1 cellular context compared by ENCODE assay signal in the genomic region with DNA sequence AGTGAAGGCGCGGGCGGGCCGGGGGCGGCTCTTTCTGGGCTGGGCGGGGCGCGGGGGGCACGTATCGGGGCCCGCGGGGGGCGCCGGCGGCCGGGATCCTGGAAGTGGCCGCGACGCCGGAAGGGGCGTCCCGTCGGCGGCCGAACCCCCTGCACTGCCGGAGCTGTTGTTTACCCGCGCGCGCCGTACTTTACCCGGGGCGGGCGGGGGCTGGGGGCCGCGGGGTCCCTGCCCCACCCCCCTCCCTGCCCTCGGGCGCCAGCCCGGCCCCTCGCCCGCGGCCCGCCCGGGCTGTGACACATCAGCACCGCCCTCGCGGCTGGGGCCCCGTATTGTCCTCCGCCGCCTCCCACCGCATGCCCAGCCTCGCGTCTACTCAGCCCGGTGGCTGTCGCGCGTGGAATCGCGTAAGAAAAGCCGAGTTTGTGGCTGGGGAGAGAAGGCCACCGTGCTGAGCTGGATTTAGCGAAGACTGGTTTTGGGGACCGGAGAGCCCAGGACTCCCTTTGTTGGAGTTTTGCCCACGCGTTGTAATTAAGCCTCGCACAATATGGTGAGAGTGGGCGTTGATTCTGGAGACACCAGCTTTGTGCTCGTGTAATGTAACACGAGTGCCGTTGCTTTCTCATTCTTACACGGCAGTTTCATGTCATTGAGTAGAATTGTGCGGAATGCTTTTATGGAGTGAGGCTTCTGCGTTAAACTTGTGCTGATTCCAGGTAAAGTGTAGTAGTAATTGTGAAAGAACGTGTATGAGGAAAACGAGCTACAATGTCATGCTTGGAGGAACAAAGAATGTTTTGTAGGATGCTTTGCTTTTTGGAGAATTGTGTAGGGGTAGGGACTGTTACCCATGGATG.
TF ChIP-seq lines count a peak whose summit lies in the region.

No MANE protein-coding gene starts in this region.

TF ChIP-seq in HepG2, 621 proteins besides CTCF, POLR2A, EP300 and RAD21 (continued from another document and continues in another):
- TF ChIP-seq, protein P1, sequence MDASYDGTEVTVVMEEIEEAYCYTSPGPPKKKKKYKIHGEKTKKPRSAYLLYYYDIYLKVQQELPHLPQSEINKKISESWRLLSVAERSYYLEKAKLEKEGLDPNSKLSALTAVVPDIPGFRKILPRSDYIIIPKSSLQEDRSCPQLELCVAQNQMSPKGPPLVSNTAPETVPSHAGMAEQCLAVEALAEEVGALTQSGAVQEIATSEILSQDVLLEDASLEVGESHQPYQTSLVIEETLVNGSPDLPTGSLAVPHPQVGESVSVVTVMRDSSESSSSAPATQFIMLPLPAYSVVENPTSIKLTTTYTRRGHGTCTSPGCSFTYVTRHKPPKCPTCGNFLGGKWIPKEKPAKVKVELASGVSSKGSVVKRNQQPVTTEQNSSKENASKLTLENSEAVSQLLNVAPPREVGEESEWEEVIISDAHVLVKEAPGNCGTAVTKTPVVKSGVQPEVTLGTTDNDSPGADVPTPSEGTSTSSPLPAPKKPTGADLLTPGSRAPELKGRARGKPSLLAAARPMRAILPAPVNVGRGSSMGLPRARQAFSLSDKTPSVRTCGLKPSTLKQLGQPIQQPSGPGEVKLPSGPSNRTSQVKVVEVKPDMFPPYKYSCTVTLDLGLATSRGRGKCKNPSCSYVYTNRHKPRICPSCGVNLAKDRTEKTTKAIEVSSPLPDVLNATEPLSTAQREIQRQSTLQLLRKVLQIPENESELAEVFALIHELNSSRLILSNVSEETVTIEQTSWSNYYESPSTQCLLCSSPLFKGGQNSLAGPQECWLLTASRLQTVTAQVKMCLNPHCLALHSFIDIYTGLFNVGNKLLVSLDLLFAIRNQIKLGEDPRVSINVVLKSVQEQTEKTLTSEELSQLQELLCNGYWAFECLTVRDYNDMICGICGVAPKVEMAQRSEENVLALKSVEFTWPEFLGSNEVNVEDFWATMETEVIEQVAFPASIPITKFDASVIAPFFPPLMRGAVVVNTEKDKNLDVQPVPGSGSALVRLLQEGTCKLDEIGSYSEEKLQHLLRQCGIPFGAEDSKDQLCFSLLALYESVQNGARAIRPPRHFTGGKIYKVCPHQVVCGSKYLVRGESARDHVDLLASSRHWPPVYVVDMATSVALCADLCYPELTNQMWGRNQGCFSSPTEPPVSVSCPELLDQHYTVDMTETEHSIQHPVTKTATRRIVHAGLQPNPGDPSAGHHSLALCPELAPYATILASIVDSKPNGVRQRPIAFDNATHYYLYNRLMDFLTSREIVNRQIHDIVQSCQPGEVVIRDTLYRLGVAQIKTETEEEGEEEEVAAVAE (CRISPR knock-in tag; IDR thresholded peaks at IDR 0.05; ENCODE audit: borderline replicate concordance): no peak
- no peak for TF ChIP-seq ZFP90 (CRISPR knock-in tag; IDR thresholded peaks at IDR 0.05; ENCODE audit: borderline replicate concordance)
- TF ChIP-seq NFE2L1 (CRISPR knock-in tag; IDR thresholded peaks at IDR 0.05; ENCODE audit: borderline replicate concordance): no peak
- TF ChIP-seq, protein P2, sequence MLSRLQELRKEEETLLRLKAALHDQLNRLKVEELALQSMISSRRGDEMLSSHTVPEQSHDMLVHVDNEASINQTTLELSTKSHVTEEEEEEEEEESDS (CRISPR knock-in tag; IDR thresholded peaks at IDR 0.05; ENCODE audit: borderline replicate concordance): 0 out of 2 replicates have a peak, but pooled peaks have one; percentile 34
- no peak for TF ChIP-seq NFKBIZ (CRISPR knock-in tag; IDR thresholded peaks at IDR 0.05)
- TF ChIP-seq ZFX (CRISPR knock-in tag; IDR thresholded peaks at IDR 0.05; ENCODE audit: low read depth): peak; percentile 44; the same call in 1 of the 2 replicates
- TF ChIP-seq, protein P3, sequence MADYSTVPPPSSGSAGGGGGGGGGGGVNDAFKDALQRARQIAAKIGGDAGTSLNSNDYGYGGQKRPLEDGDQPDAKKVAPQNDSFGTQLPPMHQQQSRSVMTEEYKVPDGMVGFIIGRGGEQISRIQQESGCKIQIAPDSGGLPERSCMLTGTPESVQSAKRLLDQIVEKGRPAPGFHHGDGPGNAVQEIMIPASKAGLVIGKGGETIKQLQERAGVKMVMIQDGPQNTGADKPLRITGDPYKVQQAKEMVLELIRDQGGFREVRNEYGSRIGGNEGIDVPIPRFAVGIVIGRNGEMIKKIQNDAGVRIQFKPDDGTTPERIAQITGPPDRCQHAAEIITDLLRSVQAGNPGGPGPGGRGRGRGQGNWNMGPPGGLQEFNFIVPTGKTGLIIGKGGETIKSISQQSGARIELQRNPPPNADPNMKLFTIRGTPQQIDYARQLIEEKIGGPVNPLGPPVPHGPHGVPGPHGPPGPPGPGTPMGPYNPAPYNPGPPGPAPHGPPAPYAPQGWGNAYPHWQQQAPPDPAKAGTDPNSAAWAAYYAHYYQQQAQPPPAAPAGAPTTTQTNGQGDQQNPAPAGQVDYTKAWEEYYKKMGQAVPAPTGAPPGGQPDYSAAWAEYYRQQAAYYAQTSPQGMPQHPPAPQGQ (CRISPR knock-in tag; IDR thresholded peaks at IDR 0.05; ENCODE audit: borderline replicate concordance): no peak; the same call in 1 of the 2 replicates
- no peak for TF ChIP-seq ZNF660 (CRISPR knock-in tag; IDR thresholded peaks at IDR 0.05; ENCODE audit: borderline replicate concordance, low read depth)
- TF ChIP-seq, protein P4, sequence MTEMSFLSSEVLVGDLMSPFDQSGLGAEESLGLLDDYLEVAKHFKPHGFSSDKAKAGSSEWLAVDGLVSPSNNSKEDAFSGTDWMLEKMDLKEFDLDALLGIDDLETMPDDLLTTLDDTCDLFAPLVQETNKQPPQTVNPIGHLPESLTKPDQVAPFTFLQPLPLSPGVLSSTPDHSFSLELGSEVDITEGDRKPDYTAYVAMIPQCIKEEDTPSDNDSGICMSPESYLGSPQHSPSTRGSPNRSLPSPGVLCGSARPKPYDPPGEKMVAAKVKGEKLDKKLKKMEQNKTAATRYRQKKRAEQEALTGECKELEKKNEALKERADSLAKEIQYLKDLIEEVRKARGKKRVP (CRISPR knock-in tag; IDR thresholded peaks at IDR 0.05): peak in 1 of 2 experiments; percentile 47; a peak in 1 of 4 replicates
- no peak; the same call in 1 of the 2 replicates for TF ChIP-seq ATF7-NPFF (CRISPR knock-in tag; IDR thresholded peaks at IDR 0.05; ENCODE audit: low read depth)
- TF ChIP-seq, protein P5, sequence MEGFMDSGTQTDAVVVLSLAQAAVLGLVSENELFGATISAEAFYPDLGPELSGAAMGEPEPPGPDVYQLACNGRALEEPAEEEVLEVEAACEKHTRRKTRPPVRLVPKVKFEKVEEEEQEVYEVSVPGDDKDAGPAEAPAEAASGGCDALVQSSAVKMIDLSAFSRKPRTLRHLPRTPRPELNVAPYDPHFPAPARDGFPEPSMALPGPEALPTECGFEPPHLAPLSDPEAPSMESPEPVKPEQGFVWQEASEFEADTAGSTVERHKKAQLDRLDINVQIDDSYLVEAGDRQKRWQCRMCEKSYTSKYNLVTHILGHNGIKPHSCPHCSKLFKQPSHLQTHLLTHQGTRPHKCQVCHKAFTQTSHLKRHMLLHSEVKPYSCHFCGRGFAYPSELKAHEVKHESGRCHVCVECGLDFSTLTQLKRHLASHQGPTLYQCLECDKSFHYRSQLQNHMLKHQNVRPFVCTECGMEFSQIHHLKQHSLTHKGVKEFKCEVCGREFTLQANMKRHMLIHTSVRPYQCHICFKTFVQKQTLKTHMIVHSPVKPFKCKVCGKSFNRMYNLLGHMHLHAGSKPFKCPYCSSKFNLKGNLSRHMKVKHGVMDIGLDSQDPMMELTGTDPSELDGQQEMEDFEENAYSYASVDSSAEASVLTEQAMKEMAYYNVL (CRISPR knock-in tag; IDR thresholded peaks at IDR 0.05; ENCODE audit: borderline replicate concordance): no peak
- TF ChIP-seq MTF2 (CRISPR knock-in tag; IDR thresholded peaks at IDR 0.05; ENCODE audit: borderline replicate concordance): no peak
- TF ChIP-seq, protein P6, sequence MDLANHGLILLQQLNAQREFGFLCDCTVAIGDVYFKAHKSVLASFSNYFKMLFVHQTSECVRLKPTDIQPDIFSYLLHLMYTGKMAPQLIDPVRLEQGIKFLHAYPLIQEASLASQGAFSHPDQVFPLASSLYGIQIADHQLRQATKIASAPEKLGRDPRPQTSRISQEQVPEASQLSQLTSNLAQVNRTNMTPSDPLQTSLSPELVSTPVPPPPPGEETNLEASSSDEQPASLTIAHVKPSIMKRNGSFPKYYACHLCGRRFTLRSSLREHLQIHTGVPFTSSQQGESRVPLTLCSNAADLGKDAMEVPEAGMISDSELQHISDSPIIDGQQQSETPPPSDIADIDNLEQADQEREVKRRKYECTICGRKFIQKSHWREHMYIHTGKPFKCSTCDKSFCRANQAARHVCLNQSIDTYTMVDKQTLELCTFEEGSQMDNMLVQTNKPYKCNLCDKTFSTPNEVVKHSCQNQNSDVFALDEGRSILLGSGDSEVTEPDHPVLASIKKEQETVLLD (CRISPR knock-in tag; IDR thresholded peaks at IDR 0.05; ENCODE audit: low read depth): peak; percentile 95
- TF ChIP-seq TARDBP (CRISPR knock-in tag; IDR thresholded peaks at IDR 0.05): peak; percentile 73
- TF ChIP-seq, protein P7, sequence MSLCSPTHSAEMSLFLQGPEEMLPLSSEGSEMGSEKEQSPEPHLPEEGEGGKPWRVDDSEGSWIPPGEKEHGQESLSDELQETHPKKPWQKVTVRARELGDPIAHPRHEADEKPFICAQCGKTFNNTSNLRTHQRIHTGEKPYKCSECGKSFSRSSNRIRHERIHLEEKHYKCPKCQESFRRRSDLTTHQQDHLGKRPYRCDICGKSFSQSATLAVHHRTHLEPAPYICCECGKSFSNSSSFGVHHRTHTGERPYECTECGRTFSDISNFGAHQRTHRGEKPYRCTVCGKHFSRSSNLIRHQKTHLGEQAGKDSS (CRISPR knock-in tag; IDR thresholded peaks at IDR 0.05; ENCODE audit: borderline replicate concordance, low read depth): 0 out of 2 replicates have a peak, but pooled peaks have one; percentile 29
- TF ChIP-seq NCOR1 (IDR thresholded peaks at IDR 0.05; ENCODE audit: borderline replicate concordance, low read length): no peak
- no peak for TF ChIP-seq NR2F1 (CRISPR knock-in tag; IDR thresholded peaks at IDR 0.05)
- TF ChIP-seq KAT7 (CRISPR knock-in tag; IDR thresholded peaks at IDR 0.05; ENCODE audit: borderline replicate concordance): peak; percentile 56; the same call in 1 of the 2 replicates
- TF ChIP-seq KLF6 (CRISPR knock-in tag; IDR thresholded peaks at IDR 0.05): no peak
- 0 out of 2 replicates have a peak, but pooled peaks have one; percentile 53 for TF ChIP-seq JUNB (CRISPR knock-in tag; IDR thresholded peaks at IDR 0.05; ENCODE audit: borderline replicate concordance)
- TF ChIP-seq YEATS2 (CRISPR knock-in tag; IDR thresholded peaks at IDR 0.05; ENCODE audit: borderline replicate concordance): 0 out of 2 replicates have a peak, but pooled peaks have one; percentile 46
- peak; percentile 64; the same call in 1 of the 2 replicates for TF ChIP-seq FLYWCH1 (CRISPR knock-in tag; IDR thresholded peaks at IDR 0.05)
- TF ChIP-seq SALL1 (CRISPR knock-in tag; IDR thresholded peaks at IDR 0.05): peak; percentile 74
- peak; percentile 77; the same call in 1 of the 2 replicates for TF ChIP-seq ZNF790 (CRISPR knock-in tag; IDR thresholded peaks at IDR 0.05; ENCODE audit: borderline replicate concordance)
- peak; percentile 45; the same call in 1 of the 2 replicates for TF ChIP-seq ZNF317 (CRISPR knock-in tag; IDR thresholded peaks at IDR 0.05)
- no peak for TF ChIP-seq STAT5B (CRISPR knock-in tag; IDR thresholded peaks at IDR 0.05)
- TF ChIP-seq ZFP36 (IDR thresholded peaks at IDR 0.05; ENCODE audit: borderline replicate concordance, low read depth, low read length, partially characterized antibody): no peak
- no peak for TF ChIP-seq ZNF792 (CRISPR knock-in tag; IDR thresholded peaks at IDR 0.05)
- TF ChIP-seq ZNF382 (CRISPR knock-in tag; IDR thresholded peaks at IDR 0.05; ENCODE audit: borderline replicate concordance): no peak
- no peak for TF ChIP-seq JUN (CRISPR knock-in tag; IDR thresholded peaks at IDR 0.05)
- TF ChIP-seq ZSCAN20 (CRISPR knock-in tag; IDR thresholded peaks at IDR 0.05; ENCODE audit: borderline replicate concordance): 0 out of 2 replicates have a peak, but pooled peaks have one; percentile 4
- no peak for TF ChIP-seq ZNF570 (CRISPR knock-in tag; IDR thresholded peaks at IDR 0.05; ENCODE audit: borderline replicate concordance)
- TF ChIP-seq, protein P8, sequence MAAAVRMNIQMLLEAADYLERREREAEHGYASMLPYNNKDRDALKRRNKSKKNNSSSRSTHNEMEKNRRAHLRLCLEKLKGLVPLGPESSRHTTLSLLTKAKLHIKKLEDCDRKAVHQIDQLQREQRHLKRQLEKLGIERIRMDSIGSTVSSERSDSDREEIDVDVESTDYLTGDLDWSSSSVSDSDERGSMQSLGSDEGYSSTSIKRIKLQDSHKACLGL (CRISPR knock-in tag; IDR thresholded peaks at IDR 0.05): no peak
- TF ChIP-seq RNF2 (conservative IDR thresholded peaks at IDR 0.05; ENCODE audit: low read depth): 0 out of 2 replicates have a peak, but pooled peaks have one; percentile 48
- TF ChIP-seq, protein P9, sequence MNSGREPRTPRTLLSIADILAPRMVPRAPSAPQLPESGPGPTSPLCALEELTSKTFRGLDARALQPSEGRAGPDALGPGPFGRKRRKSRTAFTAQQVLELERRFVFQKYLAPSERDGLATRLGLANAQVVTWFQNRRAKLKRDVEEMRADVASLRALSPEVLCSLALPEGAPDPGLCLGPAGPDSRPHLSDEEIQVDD (CRISPR knock-in tag; IDR thresholded peaks at IDR 0.05; ENCODE audit: borderline replicate concordance): 0 out of 2 replicates have a peak, but pooled peaks have one; percentile 29
- TF ChIP-seq CBX2 (IDR thresholded peaks at IDR 0.05; ENCODE audit: low read depth, low read length): no peak
- 0 out of 2 replicates have a peak, but pooled peaks have one; percentile 77 for TF ChIP-seq CBX2 (CRISPR knock-in tag; IDR thresholded peaks at IDR 0.05; ENCODE audit: low read depth)
- peak; percentile 80; the same call in 1 of the 2 replicates for TF ChIP-seq YEATS4 (CRISPR knock-in tag; IDR thresholded peaks at IDR 0.05; ENCODE audit: borderline replicate concordance)
- TF ChIP-seq NAIF1 (CRISPR knock-in tag; IDR thresholded peaks at IDR 0.05; ENCODE audit: borderline replicate concordance): no peak
- peak; percentile 63; the same call in 1 of the 2 replicates for TF ChIP-seq ZMYM4 (CRISPR knock-in tag; IDR thresholded peaks at IDR 0.05)
- no peak; the same call in 1 of the 2 replicates for TF ChIP-seq NCOA2 (CRISPR knock-in tag; IDR thresholded peaks at IDR 0.05)
- TF ChIP-seq FOSL2 (CRISPR knock-in tag; IDR thresholded peaks at IDR 0.05): peak; percentile 67
- TF ChIP-seq, protein P10, sequence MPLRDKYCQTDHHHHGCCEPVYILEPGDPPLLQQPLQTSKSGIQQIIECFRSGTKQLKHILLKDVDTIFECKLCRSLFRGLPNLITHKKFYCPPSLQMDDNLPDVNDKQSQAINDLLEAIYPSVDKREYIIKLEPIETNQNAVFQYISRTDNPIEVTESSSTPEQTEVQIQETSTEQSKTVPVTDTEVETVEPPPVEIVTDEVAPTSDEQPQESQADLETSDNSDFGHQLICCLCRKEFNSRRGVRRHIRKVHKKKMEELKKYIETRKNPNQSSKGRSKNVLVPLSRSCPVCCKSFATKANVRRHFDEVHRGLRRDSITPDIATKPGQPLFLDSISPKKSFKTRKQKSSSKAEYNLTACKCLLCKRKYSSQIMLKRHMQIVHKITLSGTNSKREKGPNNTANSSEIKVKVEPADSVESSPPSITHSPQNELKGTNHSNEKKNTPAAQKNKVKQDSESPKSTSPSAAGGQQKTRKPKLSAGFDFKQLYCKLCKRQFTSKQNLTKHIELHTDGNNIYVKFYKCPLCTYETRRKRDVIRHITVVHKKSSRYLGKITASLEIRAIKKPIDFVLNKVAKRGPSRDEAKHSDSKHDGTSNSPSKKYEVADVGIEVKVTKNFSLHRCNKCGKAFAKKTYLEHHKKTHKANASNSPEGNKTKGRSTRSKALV (CRISPR knock-in tag; IDR thresholded peaks at IDR 0.05): no peak
- TF ChIP-seq NFRKB (IDR thresholded peaks at IDR 0.05): no peak
- no peak for TF ChIP-seq SIX4 (CRISPR knock-in tag; IDR thresholded peaks at IDR 0.05)
